ENCODE assay signal across 13 cellular contexts in genomic region chr15:58165661-58166060, GRCh38. TPM values are rescaled to one million over a fixed set of nuclear protein-coding genes. Genes with fewer than 3 reads are reported as not detected.
DNase-seq lines count a peak whose midpoint lies in the region; ATAC-seq and TF ChIP-seq lines count a peak whose summit lies in the region.
"Had no signal": no experiment of that assay in that cellular context is flagged by ENCODE, and none has a peak within 500 bp of the region (broad histone marks: within the 10 kb centered on the region; RNA-seq: fewer than 3 reads in every experiment).

No MANE protein-coding gene starts in this region.

- intact Hi-C loops in PC-3 (cut with micrococcal nuclease) (no loop called here), ovary (cut with DNase I) (no loop called here)

- ATAC-seq in PC-3, result no peak

- no peak for TF ChIP-seq POLR2A in ovary (IDR thresholded peaks at IDR 0.05)

- no peak overlapping the region for H3K4me3 Mint-ChIP-seq in activated naive CD8-positive, alpha-beta T cell treated with anti-CD3 and anti-CD28 coated beads for 36 hours
- H3K4me3 Mint-ChIP-seq: brain, nephron progenitor cell, type B pancreatic cell had no signal

- H3K27me3 Mint-ChIP-seq in activated naive CD8-positive, alpha-beta T cell treated with anti-CD3 and anti-CD28 coated beads for 36 hours, result peaks cover 28% of the 10 kb centered on the region

- no peak overlapping the region for H3K27ac ChIP-seq in PC-3 (ENCODE audit: low read length)
- H3K27ac ChIP-seq in ovary, result no peak overlapping the region
- no peak overlapping the region for H3K27ac ChIP-seq in smooth muscle cell (ENCODE audit: low read depth)
- H3K27ac ChIP-seq: 22Rv1 had no signal

- no peak for TF ChIP-seq EP300 in ovary (IDR thresholded peaks at IDR 0.05)

- no peak overlapping the region for H3K9ac ChIP-seq in PC-3 (ENCODE audit: low read length)
- no peak overlapping the region for H3K9ac ChIP-seq in smooth muscle cell (ENCODE audit: low read depth)

- no peak overlapping the region for H3K27ac Mint-ChIP-seq in activated naive CD8-positive, alpha-beta T cell treated with anti-CD3 and anti-CD28 coated beads for 36 hours
- H3K27ac Mint-ChIP-seq: brain, nephron progenitor cell, type B pancreatic cell had no signal

- no peaks in the 10 kb centered on the region for H3K4me1 ChIP-seq in PC-3 (ENCODE audit: insufficient read depth, low read length)
- H3K4me1 ChIP-seq in ovary (ENCODE audit: insufficient read depth), result no peaks in the 10 kb centered on the region
- peaks cover 4% of the 10 kb centered on the region for H3K4me1 ChIP-seq in smooth muscle cell (ENCODE audit: low read depth)

- BruUV-seq in PC-3 (replicated peaks; lab: Mats Ljungman, UMichigan), result no TSS peak

- no peaks in the 10 kb centered on the region for H3F3A ChIP-seq in PC-3 (ENCODE audit: low read length, unreplicated experiment)
- no peaks in the 10 kb centered on the region for H3F3A ChIP-seq in smooth muscle cell (ENCODE audit: low read depth)

- POLR2A ChIA-PET in PC-3 (lab: Charles Lee; ENCODE audit: unreplicated experiment), result no interaction called here

- CTCF ChIA-PET in PC-3 (lab: Charles Lee), result no interaction called here

- no peaks in the 10 kb centered on the region for H3K9me2 ChIP-seq in PC-3 (replicated peaks; ENCODE audit: low read length)

- H4K20me1 ChIP-seq in PC-3 (ENCODE audit: low read length) (no peaks in the 10 kb centered on the region), smooth muscle cell (ENCODE audit: low read depth) (no peaks in the 10 kb centered on the region)

- peak; percentile 56 for DNase-seq in DMS 273 (lab: John Stamatoyannopoulos, UW; ENCODE audit: unreplicated experiment)
- DNase-seq in DMS 273 treated with DMSO at 0.1 percent for 48 hours (lab: John Stamatoyannopoulos, UW), result no peak
- DNase-seq in PC-3, result peak; percentile 13
- peak; percentile 76 for DNase-seq in fibroblast of the aortic adventitia (ENCODE audit: low read depth)
- peak; percentile 25 to 66 (median 47) for DNase-seq in ovary
- DNase-seq in smooth muscle cell (lab: John Stamatoyannopoulos, UW; ENCODE audit: unreplicated experiment), result no peak
- no peak for DNase-seq in D341Med (ENCODE audit: low spot score)
- no peak for DNase-seq in activated naive CD8-positive, alpha-beta T cell treated with anti-CD3 and anti-CD28 coated beads for 36 hours
- DNase-seq: activated T-cell treated with anti-CD3 and anti-CD28 coated beads, Interleukin-2, amount 50 U/mL, for 48 hours; nephron progenitor cell had no signal

- H3K36me3 ChIP-seq in PC-3 (ENCODE audit: low read depth, low read length) (no peaks in the 10 kb centered on the region), ovary (no peaks in the 10 kb centered on the region), smooth muscle cell (ENCODE audit: low read depth) (no peaks in the 10 kb centered on the region)

- no peaks in the 10 kb centered on the region for H3K79me2 ChIP-seq in PC-3 (ENCODE audit: low read length)
- no peaks in the 10 kb centered on the region for H3K79me2 ChIP-seq in smooth muscle cell (ENCODE audit: low read depth)

- H3K4me3 ChIP-seq in PC-3 (ENCODE audit: low read length) (no peak overlapping the region), fibroblast of the aortic adventitia (ENCODE audit: low read depth, low read length) (no peak overlapping the region), ovary (no peak overlapping the region), smooth muscle cell (no peak overlapping the region)

- H3K36me3 Mint-ChIP-seq in activated naive CD8-positive, alpha-beta T cell treated with anti-CD3 and anti-CD28 coated beads for 36 hours, result no peaks in the 10 kb centered on the region
- H3K36me3 Mint-ChIP-seq: brain, type B pancreatic cell had no signal

- no peaks in the 10 kb centered on the region for H3K4me1 Mint-ChIP-seq in activated naive CD8-positive, alpha-beta T cell treated with anti-CD3 and anti-CD28 coated beads for 36 hours

- no peak for TF ChIP-seq CTCF in PC-3 (conservative IDR thresholded peaks at IDR 0.05; ENCODE audit: low read depth, low read length)
- no peak for TF ChIP-seq CTCF in fibroblast of the aortic adventitia (IDR thresholded peaks at IDR 0.05; ENCODE audit: insufficient read depth, low read length)
- no peak for TF ChIP-seq CTCF in ovary (IDR thresholded peaks at IDR 0.05)
- no peak for TF ChIP-seq CTCF in smooth muscle cell (IDR thresholded peaks at IDR 0.05; ENCODE audit: borderline replicate concordance, insufficient read depth, poor library complexity, severe bottlenecking)

- H3K4me2 ChIP-seq in PC-3 (ENCODE audit: low read length), result no peak overlapping the region
- no peak overlapping the region for H3K4me2 ChIP-seq in smooth muscle cell

- no peaks in the 10 kb centered on the region for H3K9me3 ChIP-seq in PC-3 (ENCODE audit: low read length)
- no peaks in the 10 kb centered on the region for H3K9me3 ChIP-seq in ovary
- H3K9me3 ChIP-seq in smooth muscle cell (replicated peaks; ENCODE audit: low read depth), result no peaks in the 10 kb centered on the region

- H3K27me3 ChIP-seq in PC-3 (ENCODE audit: low read length), result no peaks in the 10 kb centered on the region
- H3K27me3 ChIP-seq in ovary, result no peaks in the 10 kb centered on the region
- no peaks in the 10 kb centered on the region for H3K27me3 ChIP-seq in smooth muscle cell (ENCODE audit: low read depth)

- H2AFZ ChIP-seq in PC-3 (ENCODE audit: low read length) (no peak overlapping the region), smooth muscle cell (ENCODE audit: low read depth) (no peak overlapping the region)

- no peaks in the 10 kb centered on the region for H3K9me3 Mint-ChIP-seq in activated naive CD8-positive, alpha-beta T cell treated with anti-CD3 and anti-CD28 coated beads for 36 hours
- H3K9me3 Mint-ChIP-seq: brain, nephron progenitor cell, type B pancreatic cell had no signal

RNA-seq across cellular contexts. Expression of gene AQP9, which starts 27.5 kb away (rescaled TPM):
- total RNA-seq in PC-3 (2014; rRNA removed), result 0.12 TPM in 1 of 2 replicates, not detected in the other
- 0.09 and 1.1 TPM in 2 replicates for total RNA-seq in fibroblast of the aortic adventitia (ENCODE audit: low replicate concordance)
- total RNA-seq in ovary, result 10 to 100 TPM in 1 of 7 donors, 1 to 10 TPM in 3, under 1 TPM in 3; 0.40 to 29.9 (median 1.4) TPM
- 1 to 10 TPM in 1 of 2 donors, under 1 TPM in 1; 0.23 to 2.9 TPM for polyA plus RNA-seq in ovary
- total RNA-seq in smooth muscle cell, result 0.67 and 1.5 TPM in 2 replicates
- polyA plus RNA-seq in smooth muscle cell, result not detected in 2 replicates
- total RNA-seq in activated naive CD8-positive, alpha-beta T cell treated with anti-CD3 and anti-CD28 coated beads for 36 hours, result not detected

Comparison
In these comparisons a context has a peak if more than half of its experiments do, and no peak if none do; other contexts are left out.
1. DNase-seq: peak in DMS 273 (single experiment), PC-3 (single experiment), fibroblast of the aortic adventitia (single experiment) and ovary (5 of 5); none in DMS 273 treated with DMSO at 0.1 percent for 48 hours (single experiment), smooth muscle cell (single experiment), D341Med (single experiment) and activated naive CD8-positive, alpha-beta T cell treated with anti-CD3 and anti-CD28 coated beads for 36 hours (single experiment).